25 cellular contexts compared by ENCODE assay signal in the genomic region with DNA sequence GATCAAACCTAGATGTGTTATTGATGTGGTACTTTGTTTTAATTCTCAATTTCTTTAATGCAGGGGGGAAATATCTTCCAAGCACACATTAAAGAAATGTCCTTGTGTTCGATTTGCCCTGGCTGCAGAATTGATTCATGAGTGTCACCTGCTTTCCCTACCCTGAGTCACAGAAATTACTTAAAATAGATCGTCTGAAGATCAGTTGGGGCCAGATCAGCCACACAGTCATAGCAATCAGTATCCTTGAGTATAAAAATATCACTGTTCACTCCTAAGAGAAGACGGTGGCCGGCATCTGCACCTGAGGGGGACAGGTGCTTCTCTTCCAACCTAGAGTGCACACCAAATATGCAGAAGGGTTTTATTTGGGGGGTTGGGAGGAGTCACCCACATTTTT.
"Had no signal": no experiment of that assay in that cellular context is flagged by ENCODE, and none has a peak within 500 bp of the region (broad histone marks: within the 10 kb centered on the region; RNA-seq: fewer than 3 reads in every experiment).

No MANE protein-coding gene starts in this region.

- H3K9me3 ChIP-seq: neutrophil, pancreas, prostate gland, right lobe of liver, sigmoid colon, stomach, thoracic aorta, thyroid gland, tibial nerve, upper lobe of left lung, vagina had no signal

- H3K4me3 ChIP-seq: pancreas, prostate gland, right lobe of liver, sigmoid colon, stomach, thoracic aorta, thyroid gland, tibial nerve, upper lobe of left lung, vagina had no signal

- H3K36me3 ChIP-seq: neutrophil, pancreas, prostate gland, right lobe of liver, sigmoid colon, stomach, thoracic aorta, thyroid gland, tibial nerve, upper lobe of left lung, vagina had no signal

- ATAC-seq: naive thymus-derived CD4-positive, alpha-beta T cell; natural killer cell; pancreas; right cardiac atrium; right lobe of liver; stimulated activated effector memory CD8-positive, alpha-beta T cell treated with anti-CD3 and anti-CD28 coated beads, Interleukin-12 subunit alpha, Interleukin-12 subunit beta, amount 100 ng/mL, for 72 hours; stimulated activated naive B cell treated with anti-CD40 and anti-IgM and Interleukin-4, amounts not matched to agents 10 μg/mL and 1 μg/mL and 100 μg/mL, for 72 hours had no signal

- H3K4me1 ChIP-seq: pancreas, prostate gland, right lobe of liver, sigmoid colon, thyroid gland, tibial nerve, upper lobe of left lung, vagina had no signal

- H3K27me3 ChIP-seq: neutrophil, pancreas, right lobe of liver, sigmoid colon, stomach, thyroid gland, tibial nerve, upper lobe of left lung, vagina had no signal

- H3K27ac ChIP-seq: neutrophil, pancreas, prostate gland, right lobe of liver, sigmoid colon, stomach, thoracic aorta, thyroid gland, tibial nerve, upper lobe of left lung, vagina had no signal

- DNase-seq: naive thymus-derived CD4-positive, alpha-beta T cell; natural killer cell; nephron progenitor cell; nucleus accumbens; pancreas; right cardiac atrium; right lobe of liver; sigmoid colon; small intestine; stimulated activated CD4-positive, alpha-beta T cell treated with anti-CD3 and anti-CD28 coated beads, Interleukin-15, amount 100 ng/mL, for 24 hours; stimulated activated CD4-positive, alpha-beta T cell treated with anti-CD3 and anti-CD28 coated beads, Interleukin-2, amount 100 ng/mL, for 24 hours; stimulated activated CD4-positive, alpha-beta T cell treated with anti-CD3 and anti-CD28 coated beads, Interleukin-2, amount 100 ng/mL, for 48 hours; stimulated activated CD4-positive, alpha-beta T cell treated with anti-CD3 and anti-CD28 coated beads, Interleukin-4, amount 100 ng/mL, for 24 hours; stimulated activated naive B cell treated with anti-CD40 and anti-IgM and Interleukin-4, amounts not matched to agents 10 μg/mL and 1 μg/mL and 100 μg/mL, for 72 hours; stimulated activated naive CD4-positive, alpha-beta T cell treated with Interleukin-2 at 50 U/mL for 16 hours; stomach; thyroid gland; trophoblast cell; upper lobe of left lung had no signal
